Comparison of ENCODE assay signal across 8 cellular contexts in the genomic region with DNA sequence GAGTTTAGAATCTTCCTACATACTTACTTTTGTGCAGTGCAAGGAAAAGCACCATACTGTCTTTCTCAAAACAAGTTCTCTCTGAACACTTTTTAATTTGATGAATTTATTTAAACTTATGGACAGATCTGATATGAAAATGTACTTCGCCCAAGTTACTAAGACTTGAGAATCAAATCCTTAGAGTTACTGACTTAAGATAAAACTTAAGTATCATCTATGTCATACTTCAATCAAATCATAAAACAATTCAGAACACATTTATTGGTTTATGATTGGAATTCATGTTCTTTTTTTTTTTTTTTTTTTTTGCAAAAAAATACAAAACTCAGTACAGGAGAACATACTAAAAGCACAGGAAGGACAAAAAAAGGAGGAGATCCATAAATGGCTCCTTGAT.
"Had no signal": no experiment of that assay in that cellular context is flagged by ENCODE, and none has a peak within 500 bp of the region (broad histone marks: within the 10 kb centered on the region; RNA-seq: fewer than 3 reads in every experiment).

No MANE protein-coding gene starts in this region.

- ATAC-seq: GM23338, K562 had no signal

- FAIRE-seq: H1, H54, HTR-8/SVneo had no signal

- H3K4me3 ChIP-seq: GM23338, K562 had no signal

- DNase-seq: H9, HCEC 1CT, IMR-90 had no signal
